In the genomic region with DNA sequence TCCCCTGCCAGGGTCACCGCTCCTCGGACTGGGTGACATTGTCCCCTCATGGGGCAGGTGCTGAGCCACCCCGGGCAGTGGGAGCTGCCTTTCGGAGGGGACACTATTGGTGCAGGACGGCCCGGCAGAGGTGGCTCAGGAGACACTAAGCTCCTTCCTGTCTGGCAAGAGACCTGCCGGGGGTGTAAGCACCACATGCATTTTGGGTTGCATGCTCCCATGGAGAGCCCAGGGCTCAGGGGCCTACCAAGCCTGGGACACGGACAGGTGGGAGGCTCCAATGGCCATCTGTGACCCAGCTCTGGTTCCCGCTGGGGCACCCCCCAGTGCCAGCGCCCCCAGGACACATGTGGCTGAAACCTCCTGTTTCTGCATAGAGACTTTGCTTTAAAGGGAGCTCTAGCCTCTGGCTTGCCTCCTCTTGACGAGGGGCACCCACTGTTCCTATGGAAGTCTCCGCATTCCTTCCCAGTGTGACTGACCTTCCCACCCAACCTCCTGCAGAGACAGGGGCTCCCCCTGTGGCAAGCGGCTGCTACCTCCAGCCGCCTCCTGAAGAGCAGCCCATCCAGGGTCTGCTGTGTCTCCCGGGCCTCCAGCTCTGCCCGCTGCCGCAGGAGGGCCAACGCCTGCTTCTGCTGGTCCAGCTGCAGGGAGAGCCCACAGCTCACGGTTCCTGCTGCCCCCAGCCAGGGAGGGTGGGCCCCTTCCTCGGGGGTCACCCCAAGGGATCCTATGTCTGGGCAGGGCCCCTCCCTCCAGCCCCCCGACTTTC, we compare ENCODE assay signal across 1 cellular context.
TF ChIP-seq lines count a peak whose summit lies in the region.

No MANE protein-coding gene starts in this region.

TF ChIP-seq in K562, 482 proteins besides CTCF, POLR2A, EP300 and RAD21:
- TF ChIP-seq, protein P1, sequence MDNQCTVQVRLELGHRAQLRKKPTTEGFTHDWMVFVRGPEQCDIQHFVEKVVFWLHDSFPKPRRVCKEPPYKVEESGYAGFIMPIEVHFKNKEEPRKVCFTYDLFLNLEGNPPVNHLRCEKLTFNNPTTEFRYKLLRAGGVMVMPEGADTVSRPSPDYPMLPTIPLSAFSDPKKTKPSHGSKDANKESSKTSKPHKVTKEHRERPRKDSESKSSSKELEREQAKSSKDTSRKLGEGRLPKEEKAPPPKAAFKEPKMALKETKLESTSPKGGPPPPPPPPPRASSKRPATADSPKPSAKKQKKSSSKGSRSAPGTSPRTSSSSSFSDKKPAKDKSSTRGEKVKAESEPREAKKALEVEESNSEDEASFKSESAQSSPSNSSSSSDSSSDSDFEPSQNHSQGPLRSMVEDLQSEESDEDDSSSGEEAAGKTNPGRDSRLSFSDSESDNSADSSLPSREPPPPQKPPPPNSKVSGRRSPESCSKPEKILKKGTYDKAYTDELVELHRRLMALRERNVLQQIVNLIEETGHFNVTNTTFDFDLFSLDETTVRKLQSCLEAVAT (IDR thresholded peaks at IDR 0.05), result no peak
- TF ChIP-seq SPI1 (IDR thresholded peaks at IDR 0.05; ENCODE audit: borderline replicate concordance, low read depth, low read length), result no peak
- TF ChIP-seq RAD51 (IDR thresholded peaks at IDR 0.05; ENCODE audit: borderline replicate concordance, low read depth), result no peak
- TF ChIP-seq, protein P2, sequence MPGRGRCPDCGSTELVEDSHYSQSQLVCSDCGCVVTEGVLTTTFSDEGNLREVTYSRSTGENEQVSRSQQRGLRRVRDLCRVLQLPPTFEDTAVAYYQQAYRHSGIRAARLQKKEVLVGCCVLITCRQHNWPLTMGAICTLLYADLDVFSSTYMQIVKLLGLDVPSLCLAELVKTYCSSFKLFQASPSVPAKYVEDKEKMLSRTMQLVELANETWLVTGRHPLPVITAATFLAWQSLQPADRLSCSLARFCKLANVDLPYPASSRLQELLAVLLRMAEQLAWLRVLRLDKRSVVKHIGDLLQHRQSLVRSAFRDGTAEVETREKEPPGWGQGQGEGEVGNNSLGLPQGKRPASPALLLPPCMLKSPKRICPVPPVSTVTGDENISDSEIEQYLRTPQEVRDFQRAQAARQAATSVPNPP (IDR thresholded peaks at IDR 0.05; ENCODE audit: borderline replicate concordance, insufficient read depth, insufficient read length), result no peak
- no peak for TF ChIP-seq MED1 (CRISPR knock-in tag; IDR thresholded peaks at IDR 0.05; ENCODE audit: borderline replicate concordance)
- TF ChIP-seq ZNF165 (CRISPR knock-in tag; IDR thresholded peaks at IDR 0.05; ENCODE audit: borderline replicate concordance), result no peak
- TF ChIP-seq CXXC5 (CRISPR knock-in tag; IDR thresholded peaks at IDR 0.05), result no peak
- no peak for TF ChIP-seq CEBPB (tag; IDR thresholded peaks at IDR 0.05)
- no peak for TF ChIP-seq CCAR2 (IDR thresholded peaks at IDR 0.05; ENCODE audit: low read depth, low read length)
- no peak for TF ChIP-seq SNIP1 (IDR thresholded peaks at IDR 0.05; ENCODE audit: low read depth)
- no peak for TF ChIP-seq SMARCA5 (IDR thresholded peaks at IDR 0.05)
- TF ChIP-seq, protein P3, sequence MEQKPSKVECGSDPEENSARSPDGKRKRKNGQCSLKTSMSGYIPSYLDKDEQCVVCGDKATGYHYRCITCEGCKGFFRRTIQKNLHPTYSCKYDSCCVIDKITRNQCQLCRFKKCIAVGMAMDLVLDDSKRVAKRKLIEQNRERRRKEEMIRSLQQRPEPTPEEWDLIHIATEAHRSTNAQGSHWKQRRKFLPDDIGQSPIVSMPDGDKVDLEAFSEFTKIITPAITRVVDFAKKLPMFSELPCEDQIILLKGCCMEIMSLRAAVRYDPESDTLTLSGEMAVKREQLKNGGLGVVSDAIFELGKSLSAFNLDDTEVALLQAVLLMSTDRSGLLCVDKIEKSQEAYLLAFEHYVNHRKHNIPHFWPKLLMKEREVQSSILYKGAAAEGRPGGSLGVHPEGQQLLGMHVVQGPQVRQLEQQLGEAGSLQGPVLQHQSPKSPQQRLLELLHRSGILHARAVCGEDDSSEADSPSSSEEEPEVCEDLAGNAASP (IDR thresholded peaks at IDR 0.05), result no peak
- no peak for TF ChIP-seq NONO (IDR thresholded peaks at IDR 0.05; ENCODE audit: low read depth in 2 of 2, low read length in 1 of 2)
- no peak for TF ChIP-seq RFX5 (IDR thresholded peaks at IDR 0.05; ENCODE audit: low read depth, low read length)
